In the genomic region with DNA sequence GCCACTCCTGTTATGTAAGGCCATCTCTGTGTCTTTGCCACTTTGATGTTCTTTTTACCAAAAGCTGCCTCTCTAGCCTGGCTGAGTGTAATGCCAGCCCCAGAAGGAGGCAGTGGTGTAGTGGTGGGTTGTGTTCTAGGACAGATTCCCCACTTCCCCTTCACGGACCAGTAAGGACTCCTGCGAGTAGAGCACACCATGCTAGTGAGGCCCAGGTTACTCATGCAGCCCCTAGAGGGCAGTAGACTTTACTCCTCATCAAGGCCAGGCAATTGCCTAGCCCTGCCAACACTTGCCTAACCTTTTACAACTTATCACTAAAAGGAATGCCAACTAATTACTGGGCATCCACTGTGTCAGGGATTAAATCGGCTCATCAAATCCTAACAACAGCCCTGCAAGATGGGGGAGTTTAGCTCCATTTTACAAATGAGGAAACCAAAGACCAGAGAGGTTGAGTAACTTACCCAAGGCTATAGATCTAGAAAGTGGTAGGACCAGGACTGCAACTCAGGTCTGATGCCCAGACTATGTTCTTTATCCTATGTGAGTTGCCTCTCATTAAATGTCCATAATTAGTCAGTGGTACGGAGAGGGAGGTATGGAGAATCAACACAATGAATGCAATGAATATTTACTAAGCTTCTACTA, we compare ENCODE assay signal across 8 cellular contexts.
DNase-seq lines count a peak whose midpoint lies in the region; ATAC-seq and TF ChIP-seq lines count a peak whose summit lies in the region.

No MANE protein-coding gene starts in this region.

- no peak overlapping the region for H3K4me3 ChIP-seq in HL-60 (replicated peaks; ENCODE audit: insufficient read depth, low read length)

- CTCF ChIA-PET in RWPE1 (lab: Yijun Ruan, JAX), result interaction anchor here (0.7 to 1.8 kb wide), 4 partner anchors 11 to 539 kb away, joined by 3 to 6 read pairs (median 3); no protein-coding TSS in a partner anchor

- H3K27ac ChIP-seq in HL-60 (replicated peaks), result no peak overlapping the region
- no peak overlapping the region for H3K27ac ChIP-seq in RWPE1

- POLR2A ChIA-PET in RWPE1 (lab: Yijun Ruan, JAX; ENCODE audit: low non-redundant PET), result no interaction called here

- TF ChIP-seq CTCF in HL-60 (IDR thresholded peaks at IDR 0.05; ENCODE audit: insufficient read depth, low read length) (peak; percentile 90), RWPE1 (conservative IDR thresholded peaks at IDR 0.05; ENCODE audit: low read depth) (no peak)

- peak; percentile 61 for ATAC-seq in GM21381 (IDR thresholded peaks at IDR 0.05; ENCODE audit: unreplicated experiment)

- peaks cover 2% of the 10 kb centered on the region for H3K27me3 ChIP-seq in HL-60 (ENCODE audit: insufficient read depth, poor library complexity, severe bottlenecking)

- DNase-seq in ELF-1 (ENCODE audit: low read depth, low spot score) (peak; percentile 54), HL-60 (ENCODE audit: low read depth in 1 of 2, low spot score in 1 of 2) (peak; percentile 52 to 81), SW480 (ENCODE audit: low spot score) (peak; percentile 48), fibroblast of the conjunctiva (ENCODE audit: low read depth) (peak; percentile 5), RWPE1 (ENCODE audit: low spot score) (no peak)
- DNase-seq in stimulated activated CD8-positive, alpha-beta memory T cell treated with anti-CD3 and anti-CD28 coated beads, Interleukin-4, amount 100 ng/mL, for 48 hours, result peak; percentile 28
- DNase-seq in effector CD4-positive, alpha-beta T cell, result no peak

Comparison
In these comparisons a context has a peak if more than half of its experiments do, and no peak if none do; other contexts are left out.
1. DNase-seq: peak in ELF-1 (single experiment), HL-60 (2 of 2), SW480 (single experiment), fibroblast of the conjunctiva (single experiment) and stimulated activated CD8-positive, alpha-beta memory T cell treated with anti-CD3 and anti-CD28 coated beads, Interleukin-4, amount 100 ng/mL, for 48 hours (single experiment); none in RWPE1 (single experiment) and effector CD4-positive, alpha-beta T cell (single experiment).